ENCODE assay signal across 31 cellular contexts in genomic region chr15:42097018-42097417, GRCh38. TPM values are rescaled to one million over a fixed set of nuclear protein-coding genes. Genes with fewer than 3 reads are reported as not detected.
"Had no signal": no experiment of that assay in that cellular context is flagged by ENCODE, and none has a peak within 500 bp of the region (broad histone marks: within the 10 kb centered on the region; RNA-seq: fewer than 3 reads in every experiment).

No MANE protein-coding gene starts in this region.

- H3K4me3 ChIP-seq: stomach, suprapubic skin, testis, thoracic aorta, thyroid gland, tibial artery, tibial nerve, transverse colon, upper lobe of left lung, upper lobe of right lung, uterus, vagina had no signal

- H3K4me1 Mint-ChIP-seq: stimulated activated naive CD8-positive, alpha-beta T cell treated with anti-CD3 and anti-CD28 coated beads, Interleukin-15, amount 100 ng/mL, for 72 hours had no signal

- H3K36me3 Mint-ChIP-seq: stimulated activated effector memory CD8-positive, alpha-beta T cell treated with anti-CD3 and anti-CD28 coated beads, Interleukin-12 subunit alpha, Interleukin-12 subunit beta, amount 100 ng/mL, for 72 hours; stimulated activated memory B cell treated with anti-CD40 and anti-IgM and Interleukin-4, amounts not matched to agents 10 μg/mL and 1 μg/mL and 100 μg/mL, for 72 hours; stimulated activated naive B cell treated with anti-CD40 and anti-IgM and Interleukin-4, amounts not matched to agents 10 μg/mL and 1 μg/mL and 100 μg/mL, for 72 hours; type B pancreatic cell had no signal

- DNase-seq: stimulated activated CD4-positive, alpha-beta T cell treated with anti-CD3 and anti-CD28 coated beads, Interleukin-2, amount 100 ng/mL, for 48 hours; stimulated activated CD4-positive, alpha-beta T cell treated with anti-CD3 and anti-CD28 coated beads, Interleukin-4, amount 100 ng/mL, for 1 hour; stimulated activated CD4-positive, alpha-beta T cell treated with anti-CD3 and anti-CD28 coated beads, Interleukin-4, amount 100 ng/mL, for 24 hours; stimulated activated CD4-positive, alpha-beta T cell treated with anti-CD3 and anti-CD28 coated beads, Interleukin-4, amount 100 ng/mL, for 4 hours; stimulated activated CD8-positive, alpha-beta memory T cell treated with anti-CD3 and anti-CD28 coated beads, Interleukin-4, amount 100 ng/mL, for 48 hours; stimulated activated naive B cell treated with anti-CD40 and anti-IgM and Interleukin-4, amounts not matched to agents 10 μg/mL and 1 μg/mL and 100 μg/mL, for 72 hours; stimulated activated naive CD4-positive, alpha-beta T cell; stimulated activated naive CD4-positive, alpha-beta T cell treated with Interleukin-2 at 50 U/mL for 16 hours; stimulated activated naive CD8-positive, alpha-beta T cell treated with anti-CD3 and anti-CD28 coated beads, Interleukin-15, amount 100 ng/mL, for 72 hours; stimulated activated naive CD8-positive, alpha-beta T cell treated with anti-CD3 and anti-CD28 coated beads, Interleukin-15, Interleukin-2, amounts not matched to agents 100 U/mL and 50 U/mL, for 24 hours; stomach; substantia nigra; testis; thyroid gland; tibial artery; transverse colon; trophoblast cell; upper lobe of right lung; uterus had no signal

- H3K36me3 ChIP-seq: stomach, suprapubic skin, thoracic aorta, thyroid gland, tibial artery, tibial nerve, transverse colon, upper lobe of left lung, upper lobe of right lung, uterus, vagina had no signal

- H3K9me3 Mint-ChIP-seq: stimulated activated effector memory CD8-positive, alpha-beta T cell treated with anti-CD3 and anti-CD28 coated beads, Interleukin-12 subunit alpha, Interleukin-12 subunit beta, amount 100 ng/mL, for 72 hours; stimulated activated naive B cell treated with anti-CD40 and anti-IgM and Interleukin-4, amounts not matched to agents 10 μg/mL and 1 μg/mL and 100 μg/mL, for 72 hours; stimulated activated naive CD8-positive, alpha-beta T cell treated with anti-CD3 and anti-CD28 coated beads, Interleukin-15, amount 100 ng/mL, for 72 hours; stimulated activated naive CD8-positive, alpha-beta T cell treated with anti-CD3 and anti-CD28 coated beads, Interleukin-15, Interleukin-2, amounts not matched to agents 100 ng/mL and 50 ng/mL, for 24 hours; type B pancreatic cell had no signal

- H3K27me3 Mint-ChIP-seq: stimulated activated naive CD8-positive, alpha-beta T cell treated with anti-CD3 and anti-CD28 coated beads, Interleukin-15, amount 100 ng/mL, for 72 hours; stimulated activated naive CD8-positive, alpha-beta T cell treated with anti-CD3 and anti-CD28 coated beads, Interleukin-15, Interleukin-2, amounts not matched to agents 100 ng/mL and 50 ng/mL, for 24 hours had no signal

- H3K4me3 Mint-ChIP-seq: stimulated activated effector memory CD8-positive, alpha-beta T cell treated with anti-CD3 and anti-CD28 coated beads, Interleukin-12 subunit alpha, Interleukin-12 subunit beta, amount 100 ng/mL, for 72 hours; stimulated activated memory B cell treated with anti-CD40 and anti-IgM and Interleukin-4, amounts not matched to agents 10 μg/mL and 1 μg/mL and 100 μg/mL, for 72 hours; stimulated activated naive B cell treated with anti-CD40 and anti-IgM and Interleukin-4, amounts not matched to agents 10 μg/mL and 1 μg/mL and 100 μg/mL, for 72 hours; stimulated activated naive CD8-positive, alpha-beta T cell treated with anti-CD3 and anti-CD28 coated beads, Interleukin-15, amount 100 ng/mL, for 72 hours; stimulated activated naive CD8-positive, alpha-beta T cell treated with anti-CD3 and anti-CD28 coated beads, Interleukin-15, Interleukin-2, amounts not matched to agents 100 ng/mL and 50 ng/mL, for 24 hours; type B pancreatic cell had no signal

- H3K4me1 ChIP-seq: uterus had no signal

- H3K9me3 ChIP-seq: stomach, suprapubic skin, testis, thoracic aorta, thyroid gland, tibial artery, tibial nerve, transverse colon, upper lobe of left lung, upper lobe of right lung, uterus, vagina had no signal

- H3K27ac ChIP-seq: stomach, suprapubic skin, testis, thoracic aorta, thyroid gland, tibial artery, tibial nerve, transverse colon, upper lobe of left lung, upper lobe of right lung, uterus, vagina had no signal

- H3K27ac Mint-ChIP-seq: stimulated activated effector memory CD8-positive, alpha-beta T cell treated with anti-CD3 and anti-CD28 coated beads, Interleukin-12 subunit alpha, Interleukin-12 subunit beta, amount 100 ng/mL, for 72 hours; stimulated activated memory B cell treated with anti-CD40 and anti-IgM and Interleukin-4, amounts not matched to agents 10 μg/mL and 1 μg/mL and 100 μg/mL, for 72 hours; stimulated activated naive B cell treated with anti-CD40 and anti-IgM and Interleukin-4, amounts not matched to agents 10 μg/mL and 1 μg/mL and 100 μg/mL, for 72 hours; stimulated activated naive CD8-positive, alpha-beta T cell treated with anti-CD3 and anti-CD28 coated beads, Interleukin-15, amount 100 ng/mL, for 72 hours; stimulated activated naive CD8-positive, alpha-beta T cell treated with anti-CD3 and anti-CD28 coated beads, Interleukin-15, Interleukin-2, amounts not matched to agents 100 ng/mL and 50 ng/mL, for 24 hours; type B pancreatic cell had no signal

- H3K27me3 ChIP-seq: suprapubic skin, testis, thyroid gland, tibial artery, tibial nerve, transverse colon, upper lobe of left lung, upper lobe of right lung, uterus, vagina had no signal

RNA-seq across cellular contexts. Expression of gene PLA2G4D, which starts 2.7 kb away (rescaled TPM):
- total RNA-seq: temporal lobe, thoracic aorta, thyroid gland, tibial nerve, upper lobe of left lung, upper lobe of right lung, urinary bladder had no signal

RNA-seq across cellular contexts. Expression of gene PLA2G4F, which starts 59.4 kb away (rescaled TPM):
- total RNA-seq: subcutaneous adipose tissue, temporal lobe, tibial nerve had no signal
